ENCODE assay signal across 8 cellular contexts in genomic region chr11:69639843-69640242, GRCh38. TPM values are rescaled to one million over a fixed set of nuclear protein-coding genes. Genes with fewer than 3 reads are reported as not detected.
DNase-seq lines count a peak whose midpoint lies in the region; ATAC-seq and TF ChIP-seq lines count a peak whose summit lies in the region.

No MANE protein-coding gene starts in this region.

- no peak overlapping the region for H3K4ac ChIP-seq in trophoblast cell (ENCODE audit: low read depth, low read length)

- H3K27me3 ChIP-seq in H7 (ENCODE audit: control insufficient read depth, insufficient read depth, low read length), result peaks cover 26% of the 10 kb centered on the region
- peaks cover 27% of the 10 kb centered on the region for H3K27me3 ChIP-seq in trophoblast cell (ENCODE audit: insufficient read depth, low read length)
- H3K27me3 ChIP-seq in WERI-Rb-1 (ENCODE audit: insufficient read depth, low read depth, severe bottlenecking), result peaks cover 89% of the 10 kb centered on the region

- peak overlapping the region; percentile 89 for H3K4me3 Mint-ChIP-seq in WTC11
- H3K4me3 Mint-ChIP-seq in activated CD8-positive, alpha-beta T cell treated with anti-CD3 and anti-CD28 coated beads for 36 hours, result no peak overlapping the region

- no peaks in the 10 kb centered on the region for H3K9me3 Mint-ChIP-seq in WTC11
- no peaks in the 10 kb centered on the region for H3K9me3 Mint-ChIP-seq in activated CD8-positive, alpha-beta T cell treated with anti-CD3 and anti-CD28 coated beads for 36 hours

- H3K18ac ChIP-seq in trophoblast cell (ENCODE audit: low read length), result no peak overlapping the region

- peak overlapping the region; percentile 83 for H3K4me2 ChIP-seq in trophoblast cell (ENCODE audit: low read length)

- no peak overlapping the region for H3K23ac ChIP-seq in trophoblast cell (ENCODE audit: low read length)

- H3K4me3 ChIP-seq in H7 (ENCODE audit: insufficient read depth, low read depth, low read length) (peak overlapping the region; percentile 99), fibroblast of villous mesenchyme (ENCODE audit: low read depth, low read length) (peak overlapping the region; percentile 88), trophoblast cell (ENCODE audit: low read depth, low read length) (no peak overlapping the region), WERI-Rb-1 (ENCODE audit: low read depth, low read length) (no peak overlapping the region)

- H3K9ac ChIP-seq in trophoblast cell (ENCODE audit: low read length), result no peak overlapping the region

- peaks cover 6% of the 10 kb centered on the region for H3K79me2 ChIP-seq in trophoblast cell (ENCODE audit: control insufficient read depth, insufficient read depth, low read length, poor library complexity)

- ATAC-seq in WTC11 (no peak), HG03457 (IDR thresholded peaks at IDR 0.05; ENCODE audit: unreplicated experiment) (no peak), sciatic nerve (no peak)
- no peak for ATAC-seq in activated CD8-positive, alpha-beta T cell treated with anti-CD3 and anti-CD28 coated beads for 36 hours

- no peak overlapping the region for H4K91ac ChIP-seq in trophoblast cell (ENCODE audit: low read depth, low read length)

- POLR2A ChIA-PET in WTC11 (lab: Charles Lee), result interaction anchor here (0.6 to 1.2 kb wide), 3 partner anchors 320 to 346 kb away, joined by 3 read pairs; partner anchors contain the start of gene MYEOV
- POLR2A ChIA-PET in activated CD8-positive, alpha-beta T cell treated with anti-CD3 and anti-CD28 coated beads for 36 hours (lab: Charles Lee), result no interaction called here

- H2AK5ac ChIP-seq in trophoblast cell (ENCODE audit: low read length), result no peak overlapping the region

- peaks cover 12% of the 10 kb centered on the region for H3K27me3 Mint-ChIP-seq in WTC11 (ENCODE audit: low read depth)
- peaks cover 49% of the 10 kb centered on the region for H3K27me3 Mint-ChIP-seq in activated CD8-positive, alpha-beta T cell treated with anti-CD3 and anti-CD28 coated beads for 36 hours

- H3K27ac ChIP-seq in trophoblast cell (ENCODE audit: low read depth, low read length), result no peak overlapping the region
- H3K27ac ChIP-seq in WERI-Rb-1, result no peak overlapping the region

- intact Hi-C loops in sciatic nerve (cut with DNase I), result loop anchor here (5.0 to 10.0 kb wide), 3 partner anchors 153 to 345 kb away; partner anchors contain the start of gene MYEOV
- intact Hi-C loops in activated CD8-positive, alpha-beta T cell treated with anti-CD3 and anti-CD28 coated beads for 36 hours (cut with micrococcal nuclease), result loop anchor here (5.0 to 10.0 kb wide), 2 partner anchors 345 to 538 kb away; partner anchors contain the start of gene MYEOV

- H3K4me1 Mint-ChIP-seq in WTC11, result peaks cover 20% of the 10 kb centered on the region
- H3K4me1 Mint-ChIP-seq in activated CD8-positive, alpha-beta T cell treated with anti-CD3 and anti-CD28 coated beads for 36 hours (ENCODE audit: low read depth), result peaks cover 24% of the 10 kb centered on the region

- H3K79me1 ChIP-seq in trophoblast cell (ENCODE audit: low read length), result peaks cover 37% of the 10 kb centered on the region

- H2BK5ac ChIP-seq in trophoblast cell (ENCODE audit: low read depth, low read length, poor library complexity), result no peak overlapping the region

- H3K14ac ChIP-seq in trophoblast cell (ENCODE audit: low read length), result no peak overlapping the region

- peaks cover 4% of the 10 kb centered on the region for H3K36me3 ChIP-seq in H7 (replicated peaks; ENCODE audit: control insufficient read depth, insufficient read depth, low read length)
- H3K36me3 ChIP-seq in trophoblast cell (ENCODE audit: control insufficient read depth in 1 of 2, insufficient read depth in 2 of 2, low read length in 2 of 2), result peaks cover 11% of the 10 kb centered on the region in 2 experiments
- no peaks in the 10 kb centered on the region for H3K36me3 ChIP-seq in WERI-Rb-1

- peaks cover 3% of the 10 kb centered on the region for H3K36me3 Mint-ChIP-seq in WTC11
- no peaks in the 10 kb centered on the region for H3K36me3 Mint-ChIP-seq in activated CD8-positive, alpha-beta T cell treated with anti-CD3 and anti-CD28 coated beads for 36 hours (ENCODE audit: low read depth)

- no peak overlapping the region for H4K8ac ChIP-seq in trophoblast cell (ENCODE audit: low read depth, low read length)

- no peak overlapping the region for H2BK120ac ChIP-seq in trophoblast cell (ENCODE audit: insufficient read depth, low read length, poor library complexity)

- CTCF ChIA-PET in WTC11 (lab: Charles Lee), result interaction anchor here (0.6 to 1.5 kb wide), 6 partner anchors 21 to 538 kb away, joined by 3 to 11 read pairs (median 3); no protein-coding TSS in a partner anchor
- CTCF ChIA-PET in activated CD8-positive, alpha-beta T cell treated with anti-CD3 and anti-CD28 coated beads for 36 hours (lab: Charles Lee), result interaction anchor here (1.7 kb wide), 1 partner anchor 348 kb away, joined by 9 read pairs; no protein-coding TSS in a partner anchor

- H2BK12ac ChIP-seq in trophoblast cell (ENCODE audit: low read length), result no peak overlapping the region

- H4K12ac ChIP-seq in trophoblast cell (ENCODE audit: low read depth, low read length), result no peak overlapping the region

- peaks cover 26 to 34% of the 10 kb centered on the region in 2 experiments for H3K4me1 ChIP-seq in trophoblast cell (ENCODE audit: control insufficient read depth in 1 of 2, insufficient read depth in 2 of 2, low read length in 2 of 2)

- DNase-seq in H7, result no peak
- no peak for DNase-seq in WTC11 (ENCODE audit: low spot score)
- no peak for DNase-seq in fibroblast of villous mesenchyme (ENCODE audit: low read depth)
- DNase-seq in trophoblast cell, result no peak
- DNase-seq in sciatic nerve (ENCODE audit: low spot score), result no peak
- DNase-seq in activated CD8-positive, alpha-beta T cell treated with anti-CD3 and anti-CD28 coated beads for 36 hours, result no peak
- no peak for DNase-seq in WERI-Rb-1

- TF ChIP-seq CTCF in WTC11 (IDR thresholded peaks at IDR 0.05), result no peak
- TF ChIP-seq CTCF in fibroblast of villous mesenchyme (IDR thresholded peaks at IDR 0.05; ENCODE audit: insufficient read depth, low read depth, low read length), result no peak
- TF ChIP-seq CTCF in activated CD8-positive, alpha-beta T cell treated with anti-CD3 and anti-CD28 coated beads for 36 hours (IDR thresholded peaks at IDR 0.05), result no peak
- TF ChIP-seq CTCF in WERI-Rb-1 (IDR thresholded peaks at IDR 0.05; ENCODE audit: low read depth, low read length), result no peak

- peaks cover 1% of the 10 kb centered on the region for H3K9me3 ChIP-seq in trophoblast cell (ENCODE audit: insufficient read depth, low read depth, low read length)
- no peaks in the 10 kb centered on the region for H3K9me3 ChIP-seq in WERI-Rb-1 (ENCODE audit: severe bottlenecking)

- no peak overlapping the region for H2AFZ ChIP-seq in trophoblast cell (ENCODE audit: insufficient read depth, low read length, poor library complexity)

- no CpG with 5 or more reads among the region's 9 CpGs for WGBS in trophoblast cell (ENCODE audit: extremely low coverage, insufficient coverage, insufficient read length)

- peak overlapping the region; percentile 88 for H3K27ac Mint-ChIP-seq in WTC11
- H3K27ac Mint-ChIP-seq in activated CD8-positive, alpha-beta T cell treated with anti-CD3 and anti-CD28 coated beads for 36 hours, result no peak overlapping the region

TF ChIP-seq in WTC11, 78 proteins besides CTCF, POLR2A, EP300 and RAD21 (continues in another document):
- TF ChIP-seq ZNF671 (CRISPR knock-in tag; IDR thresholded peaks at IDR 0.05) (no peak), CBFB (CRISPR knock-in tag; IDR thresholded peaks at IDR 0.05; ENCODE audit: low read depth) (no peak), ESRRA (CRISPR knock-in tag; IDR thresholded peaks at IDR 0.05; ENCODE audit: borderline replicate concordance) (no peak), USF1 (CRISPR knock-in tag; IDR thresholded peaks at IDR 0.05) (no peak), FOXJ3 (CRISPR knock-in tag; IDR thresholded peaks at IDR 0.05; ENCODE audit: borderline replicate concordance) (no peak), SP1 (CRISPR knock-in tag; conservative IDR thresholded peaks at IDR 0.05) (no peak), ZBTB21 (CRISPR knock-in tag; IDR thresholded peaks at IDR 0.05; ENCODE audit: borderline replicate concordance) (no peak)

RNA-seq across cellular contexts. Expression of gene CCND1, which starts 1.1 kb away (rescaled TPM):
- total RNA-seq in H7 (2014; rRNA removed; shearing (Covaris generic)), result 220 and 292 TPM in 2 replicates
- total RNA-seq in WTC11 (2021) (212 to 224 TPM (median 224 TPM) in 3 replicates), fibroblast of villous mesenchyme (351 and 365 TPM in 2 replicates), sciatic nerve (192 TPM)
- 14.3 and 16.7 TPM in 2 replicates for polyA plus RNA-seq in trophoblast cell (2013)
- 1 to 10 TPM; 2.8 to 3.3 TPM for total RNA-seq in activated CD8-positive, alpha-beta T cell treated with anti-CD3 and anti-CD28 coated beads for 36 hours

RNA-seq across cellular contexts. Expression of gene LTO1, which starts 35.3 kb away (rescaled TPM):
- total RNA-seq in H7 (2014; rRNA removed; shearing (Covaris generic)), result 12.3 and 13.9 TPM in 2 replicates
- total RNA-seq in WTC11 (2021) (20.5 to 27.5 TPM (median 20.6 TPM) in 3 replicates), fibroblast of villous mesenchyme (19.0 and 22.5 TPM in 2 replicates), sciatic nerve (35.2 TPM)
- polyA plus RNA-seq in trophoblast cell (2013), result 10.1 and 10.8 TPM in 2 replicates
- total RNA-seq in activated CD8-positive, alpha-beta T cell treated with anti-CD3 and anti-CD28 coated beads for 36 hours, result 10 to 100 TPM; 14.9 to 15.9 TPM

Comparison
In these comparisons a context has a peak if more than half of its experiments do, and no peak if none do; other contexts are left out.
1. H3K4me3 ChIP-seq: peak in H7 (single experiment) and fibroblast of villous mesenchyme (single experiment); none in trophoblast cell (single experiment) and WERI-Rb-1 (single experiment).
2. RNA of gene CCND1, which starts 1.1 kb away (total RNA-seq): 351 to 365 TPM in fibroblast of villous mesenchyme, 220 to 292 TPM in H7, 212 to 224 TPM in WTC11 and 192 TPM in sciatic nerve (single experiment); 2.8 to 3.3 TPM in activated CD8-positive, alpha-beta T cell treated with anti-CD3 and anti-CD28 coated beads for 36 hours; every median in the first group is over 10 times any median in the second.